20 cellular contexts compared by ENCODE assay signal in the genomic region with DNA sequence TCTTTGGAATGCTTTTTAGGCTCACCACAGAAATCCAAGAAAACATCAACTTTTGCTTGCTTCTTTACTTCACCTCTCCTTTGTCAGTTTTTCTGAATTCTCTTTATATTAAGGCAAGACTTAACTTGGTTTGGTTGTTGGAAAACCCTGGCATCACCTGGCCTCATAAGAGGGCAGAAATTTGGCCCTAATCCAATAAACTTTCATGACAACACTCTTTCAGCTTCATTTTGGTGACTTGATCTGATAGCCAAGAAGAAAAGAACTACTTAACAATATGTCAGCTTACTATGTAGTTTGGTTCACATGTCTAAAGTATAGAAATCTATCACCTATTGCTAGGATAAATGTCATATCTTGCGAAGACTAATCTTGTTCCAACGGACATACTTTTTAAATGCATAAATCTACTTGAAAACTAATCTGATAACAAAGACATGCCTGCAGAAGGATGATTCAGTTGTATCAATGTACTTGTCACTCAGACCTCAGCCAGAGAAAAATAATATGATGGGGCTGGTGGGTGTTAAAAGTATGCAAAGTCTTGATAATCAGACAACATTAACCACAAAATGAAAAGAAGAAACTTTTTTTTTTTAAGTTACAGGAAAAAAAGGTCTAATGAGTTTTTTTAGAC.
"Had no signal": no experiment of that assay in that cellular context is flagged by ENCODE, and none has a peak within 500 bp of the region (broad histone marks: within the 10 kb centered on the region; RNA-seq: fewer than 3 reads in every experiment).

No MANE protein-coding gene starts in this region.

- H3K27me3 ChIP-seq: ascending aorta, stomach, vagina had no signal

- H2AFZ ChIP-seq: parathyroid adenoma had no signal

- H3K36me3 Mint-ChIP-seq: mesothelial cell of epicardium; natural killer cell treated with Interleukin-12 subunit alpha and Interleukin-12 subunit beta and Interleukin-15 and Interleukin-18, amount 100 ng/mL, for 72 hours; stimulated activated effector memory CD8-positive, alpha-beta T cell treated with anti-CD3 and anti-CD28 coated beads, Interleukin-12 subunit alpha, Interleukin-12 subunit beta, amount 100 ng/mL, for 72 hours had no signal

- H3K4me1 ChIP-seq: ascending aorta, esophagus muscularis mucosa, gastroesophageal sphincter, heart left ventricle, parathyroid adenoma, vagina had no signal

- H3K27ac Mint-ChIP-seq: mesothelial cell of epicardium; stimulated activated effector memory CD8-positive, alpha-beta T cell treated with anti-CD3 and anti-CD28 coated beads, Interleukin-12 subunit alpha, Interleukin-12 subunit beta, amount 100 ng/mL, for 72 hours had no signal

- FAIRE-seq: kidney had no signal

- ATAC-seq: gastroesophageal sphincter; heart left ventricle; natural killer cell treated with Interleukin-12 subunit alpha and Interleukin-12 subunit beta and Interleukin-15 and Interleukin-18, amount 100 ng/mL, for 72 hours; sciatic nerve; stimulated activated effector memory CD8-positive, alpha-beta T cell treated with anti-CD3 and anti-CD28 coated beads, Interleukin-12 subunit alpha, Interleukin-12 subunit beta, amount 100 ng/mL, for 72 hours had no signal

- DNase-seq: activated CD4-positive, alpha-beta T cell treated with anti-CD3 and anti-CD28 coated beads for 1 hour; activated CD4-positive, alpha-beta T cell treated with anti-CD3 and anti-CD28 coated beads, Interleukin-2, amount 50 U/mL, for 4 hours; activated naive CD4-positive, alpha-beta T cell; effector CD4-positive, alpha-beta T cell; heart left ventricle; kidney; stimulated activated CD4-positive, alpha-beta T cell treated with anti-CD3 and anti-CD28 coated beads, Interleukin-4, amount 100 ng/mL, for 24 hours; stomach; trophoblast cell had no signal

- H3K4me3 Mint-ChIP-seq: mesothelial cell of epicardium; natural killer cell treated with Interleukin-12 subunit alpha and Interleukin-12 subunit beta and Interleukin-15 and Interleukin-18, amount 100 ng/mL, for 72 hours; stimulated activated effector memory CD8-positive, alpha-beta T cell treated with anti-CD3 and anti-CD28 coated beads, Interleukin-12 subunit alpha, Interleukin-12 subunit beta, amount 100 ng/mL, for 72 hours had no signal

- H3K27ac ChIP-seq: ascending aorta, esophagus muscularis mucosa, gastroesophageal sphincter, heart left ventricle, parathyroid adenoma, stomach, vagina had no signal

- H3K79me2 ChIP-seq: parathyroid adenoma had no signal

- H3K36me3 ChIP-seq: ascending aorta, esophagus muscularis mucosa, gastroesophageal sphincter, heart left ventricle, stomach, vagina had no signal

- H3K4me3 ChIP-seq: ascending aorta, esophagus muscularis mucosa, gastroesophageal sphincter, heart left ventricle, lung, smooth muscle cell, stomach, vagina had no signal

- H3K4me1 Mint-ChIP-seq: mesothelial cell of epicardium; stimulated activated effector memory CD8-positive, alpha-beta T cell treated with anti-CD3 and anti-CD28 coated beads, Interleukin-12 subunit alpha, Interleukin-12 subunit beta, amount 100 ng/mL, for 72 hours had no signal

- H3K9me3 Mint-ChIP-seq: mesothelial cell of epicardium; natural killer cell treated with Interleukin-12 subunit alpha and Interleukin-12 subunit beta and Interleukin-15 and Interleukin-18, amount 100 ng/mL, for 72 hours; stimulated activated effector memory CD8-positive, alpha-beta T cell treated with anti-CD3 and anti-CD28 coated beads, Interleukin-12 subunit alpha, Interleukin-12 subunit beta, amount 100 ng/mL, for 72 hours had no signal

- H3K4me2 ChIP-seq: smooth muscle cell had no signal
